8 cellular contexts compared by ENCODE assay signal in genomic region chr19:13978721-13979191, GRCh38. TPM values are rescaled to one million over a fixed set of nuclear protein-coding genes. Genes with fewer than 3 reads are reported as not detected.
DNase-seq lines count a peak whose midpoint lies in the region; ATAC-seq and TF ChIP-seq lines count a peak whose summit lies in the region.
"Had no signal": no experiment of that assay in that cellular context is flagged by ENCODE, and none has a peak within 500 bp of the region (broad histone marks: within the 10 kb centered on the region; RNA-seq: fewer than 3 reads in every experiment).

No MANE protein-coding gene starts in this region.

- no peak overlapping the region for H3K27ac ChIP-seq in iPS DF 6.9 (ENCODE audit: low read length)
- H3K27ac ChIP-seq in thoracic aorta, result peak overlapping the region in 1 of 2 donors; percentile 76
- H3K27ac ChIP-seq: neutrophil had no signal

- H3K4me1 ChIP-seq in iPS DF 6.9 (ENCODE audit: control insufficient read depth, insufficient read depth, low read length), result peaks cover 12% of the 10 kb centered on the region
- H3K4me1 ChIP-seq in thoracic aorta (ENCODE audit: control insufficient read depth in 1 of 2, low read depth in 2 of 2), result peaks cover 13 to 19% of the 10 kb centered on the region in 2 donors

- WGBS in iPS DF 6.9 (ENCODE audit: insufficient coverage, insufficient read length), result no CpG with 5 or more reads among the region's 49 CpGs

- no peaks in the 10 kb centered on the region for H3K27me3 ChIP-seq in iPS DF 6.9 (ENCODE audit: control insufficient read depth, insufficient read depth, low read length)
- no peaks in the 10 kb centered on the region for H3K27me3 ChIP-seq in thoracic aorta (replicated peaks; ENCODE audit: insufficient read depth)

- ATAC-seq in thoracic aorta (ENCODE audit: insufficient number of reproducible peaks, low FRiP score, low read depth) (no peak), GM21447 (IDR thresholded peaks at IDR 0.05; ENCODE audit: unreplicated experiment) (no peak), GM21737 (IDR thresholded peaks at IDR 0.05; ENCODE audit: unreplicated experiment) (no peak)

- no peak for TF ChIP-seq CTCF in thoracic aorta (IDR thresholded peaks at IDR 0.05)

- DNase-seq in NCI-H2171 (lab: John Stamatoyannopoulos, UW) (peak; percentile 12), NCI-H2171 treated with DMSO at 0.1 percent for 48 hours (lab: John Stamatoyannopoulos, UW) (no peak), iPS DF 6.9 (ENCODE audit: low read depth, low spot score) (no peak), thoracic aorta (ENCODE audit: low spot score) (no peak)
- DNase-seq: NCI-H1417 had no signal

- peaks cover 2% of the 10 kb centered on the region; the same call in 1 of the 2 replicates for H3K36me3 ChIP-seq in iPS DF 6.9 (ENCODE audit: control insufficient read depth, insufficient read depth, low read length)
- no peaks in the 10 kb centered on the region for H3K36me3 ChIP-seq in thoracic aorta

- peak overlapping the region; percentile 34; the same call in 1 of the 2 replicates for H3K4me3 ChIP-seq in iPS DF 6.9 (ENCODE audit: low read length)
- peak overlapping the region; percentile 77 for H3K4me3 ChIP-seq in thoracic aorta

- no peaks in the 10 kb centered on the region for H3K9me3 ChIP-seq in iPS DF 6.9 (ENCODE audit: control insufficient read depth, insufficient read depth, low read length)
- no peaks in the 10 kb centered on the region for H3K9me3 ChIP-seq in thoracic aorta
- H3K9me3 ChIP-seq: neutrophil had no signal

RNA-seq across cellular contexts. Expression of gene DCAF15, which starts 26.4 kb away (rescaled TPM):
- total RNA-seq in thoracic aorta, result 10 to 100 TPM; 12.6 to 31.4 TPM

RNA-seq across cellular contexts. Expression of gene RFX1, which starts 27.4 kb away (rescaled TPM):
- total RNA-seq in thoracic aorta, result 1 to 10 TPM; 3.0 to 5.7 TPM

RNA-seq across cellular contexts. Expression of gene PODNL1, which starts 40.5 kb away (rescaled TPM):
- 1 to 10 TPM; 3.5 to 9.9 TPM for total RNA-seq in thoracic aorta

RNA-seq across cellular contexts. Expression of gene RLN3, which starts 49.2 kb away (rescaled TPM):
- total RNA-seq in thoracic aorta, result not detected

RNA-seq across cellular contexts. Expression of gene IL27RA, which starts 52.8 kb away (rescaled TPM):
- total RNA-seq in thoracic aorta, result 1 to 10 TPM; 1.1 to 5.3 TPM
